In the genomic region with DNA sequence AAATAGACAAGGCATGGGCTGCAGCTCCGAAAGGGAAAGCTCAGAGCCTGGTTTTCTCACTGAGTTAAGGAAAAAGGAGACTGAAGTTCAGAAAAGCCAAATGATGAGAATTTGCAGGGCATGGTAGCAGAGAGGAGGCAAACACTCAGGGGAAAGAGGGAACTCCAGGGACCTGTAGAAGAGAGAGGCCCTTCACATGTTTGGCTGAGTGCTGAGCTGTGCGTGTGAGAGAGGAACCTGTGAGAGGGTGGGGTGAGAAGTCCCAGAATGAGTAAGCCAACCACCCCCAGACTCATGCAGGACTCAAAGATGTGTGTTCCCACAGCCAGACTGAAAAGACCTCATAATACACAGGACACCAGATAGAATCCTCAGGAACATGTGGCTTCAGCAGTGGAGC, we compare ENCODE assay signal across 1 cellular context.
TF ChIP-seq lines count a peak whose summit lies in the region.

No MANE protein-coding gene starts in this region.

TF ChIP-seq in GM12878, 131 proteins besides CTCF, POLR2A, EP300 and RAD21 (continued from another document and continues in another):
- TF ChIP-seq, protein P1, sequence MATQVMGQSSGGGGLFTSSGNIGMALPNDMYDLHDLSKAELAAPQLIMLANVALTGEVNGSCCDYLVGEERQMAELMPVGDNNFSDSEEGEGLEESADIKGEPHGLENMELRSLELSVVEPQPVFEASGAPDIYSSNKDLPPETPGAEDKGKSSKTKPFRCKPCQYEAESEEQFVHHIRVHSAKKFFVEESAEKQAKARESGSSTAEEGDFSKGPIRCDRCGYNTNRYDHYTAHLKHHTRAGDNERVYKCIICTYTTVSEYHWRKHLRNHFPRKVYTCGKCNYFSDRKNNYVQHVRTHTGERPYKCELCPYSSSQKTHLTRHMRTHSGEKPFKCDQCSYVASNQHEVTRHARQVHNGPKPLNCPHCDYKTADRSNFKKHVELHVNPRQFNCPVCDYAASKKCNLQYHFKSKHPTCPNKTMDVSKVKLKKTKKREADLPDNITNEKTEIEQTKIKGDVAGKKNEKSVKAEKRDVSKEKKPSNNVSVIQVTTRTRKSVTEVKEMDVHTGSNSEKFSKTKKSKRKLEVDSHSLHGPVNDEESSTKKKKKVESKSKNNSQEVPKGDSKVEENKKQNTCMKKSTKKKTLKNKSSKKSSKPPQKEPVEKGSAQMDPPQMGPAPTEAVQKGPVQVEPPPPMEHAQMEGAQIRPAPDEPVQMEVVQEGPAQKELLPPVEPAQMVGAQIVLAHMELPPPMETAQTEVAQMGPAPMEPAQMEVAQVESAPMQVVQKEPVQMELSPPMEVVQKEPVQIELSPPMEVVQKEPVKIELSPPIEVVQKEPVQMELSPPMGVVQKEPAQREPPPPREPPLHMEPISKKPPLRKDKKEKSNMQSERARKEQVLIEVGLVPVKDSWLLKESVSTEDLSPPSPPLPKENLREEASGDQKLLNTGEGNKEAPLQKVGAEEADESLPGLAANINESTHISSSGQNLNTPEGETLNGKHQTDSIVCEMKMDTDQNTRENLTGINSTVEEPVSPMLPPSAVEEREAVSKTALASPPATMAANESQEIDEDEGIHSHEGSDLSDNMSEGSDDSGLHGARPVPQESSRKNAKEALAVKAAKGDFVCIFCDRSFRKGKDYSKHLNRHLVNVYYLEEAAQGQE (IDR thresholded peaks at IDR 0.05; ENCODE audit: low read depth, low read length): no peak
- TF ChIP-seq SMARCA5 (IDR thresholded peaks at IDR 0.05) (no peak), ASH2L (IDR thresholded peaks at IDR 0.05; ENCODE audit: borderline replicate concordance, low read depth) (no peak), DPF2 (IDR thresholded peaks at IDR 0.05) (peak; percentile 58; the same call in 1 of the 2 replicates), CBX5 (IDR thresholded peaks at IDR 0.05; ENCODE audit: low read depth) (0 out of 2 replicates have a peak, but pooled peaks have one; percentile 24), POU2F2 (IDR thresholded peaks at IDR 0.05; ENCODE audit: borderline replicate concordance, low read depth, low read length) (0 out of 3 replicates have a peak, but pooled peaks have one; percentile 13), ETV6 (conservative IDR thresholded peaks at IDR 0.05 in 1 of 2, IDR thresholded peaks at IDR 0.05 in 1 of 2; ENCODE audit: borderline replicate concordance in 1 of 2, low read depth in 1 of 2) (no peak), TARDBP (IDR thresholded peaks at IDR 0.05; ENCODE audit: borderline replicate concordance) (no peak), NFIC (IDR thresholded peaks at IDR 0.05; ENCODE audit: low read depth, low read length) (peak; percentile 64), EGR1 (IDR thresholded peaks at IDR 0.05; ENCODE audit: borderline replicate concordance in 1 of 2, low read depth in 2 of 2, low read length in 2 of 2) (peak in 1 of 2 experiments; percentile 62; a peak in 1 of 3 replicates), BMI1 (IDR thresholded peaks at IDR 0.05; ENCODE audit: borderline replicate concordance) (no peak), KLF5 (IDR thresholded peaks at IDR 0.05; ENCODE audit: partially characterized antibody) (no peak), CBFB (IDR thresholded peaks at IDR 0.05; ENCODE audit: low read depth) (no peak), MYB (IDR thresholded peaks at IDR 0.05; ENCODE audit: borderline replicate concordance, low read depth, low read length) (0 out of 2 replicates have a peak, but pooled peaks have one; percentile 30), RB1 (IDR thresholded peaks at IDR 0.05; ENCODE audit: borderline replicate concordance) (peak; percentile 91; the same call in 1 of the 2 replicates), GABPA (IDR thresholded peaks at IDR 0.05; ENCODE audit: low read depth) (no peak), HCFC1 (IDR thresholded peaks at IDR 0.05; ENCODE audit: low read length) (no peak), TCF3 (IDR thresholded peaks at IDR 0.05; ENCODE audit: borderline replicate concordance, insufficient read depth, low read depth, low read length) (no peak), ATF7 (IDR thresholded peaks at IDR 0.05; ENCODE audit: low read depth) (peak; percentile 66), STAT1 (conservative IDR thresholded peaks at IDR 0.05) (no peak), SMAD1 (IDR thresholded peaks at IDR 0.05; ENCODE audit: low read depth, partially characterized antibody) (peak; percentile 92), CREB1 (IDR thresholded peaks at IDR 0.05; ENCODE audit: low read depth) (no peak), BHLHE40 (IDR thresholded peaks at IDR 0.05; ENCODE audit: borderline replicate concordance in 1 of 2, low read depth in 2 of 2, low read length in 1 of 2) (peak in 1 of 2 experiments; percentile 30; a peak in 1 of 4 replicates), MTA3 (IDR thresholded peaks at IDR 0.05; ENCODE audit: borderline replicate concordance, low read length) (no peak), MEF2A (IDR thresholded peaks at IDR 0.05; ENCODE audit: insufficient read depth, low read depth, low read length) (0 out of 2 replicates have a peak, but pooled peaks have one; percentile 13), NRF1 (conservative IDR thresholded peaks at IDR 0.05; ENCODE audit: low read depth, low read length) (no peak), RBBP5 (conservative IDR thresholded peaks at IDR 0.05) (no peak), RELA (IDR thresholded peaks at IDR 0.05; ENCODE audit: borderline replicate concordance, partially characterized antibody) (no peak), LARP7 (IDR thresholded peaks at IDR 0.05) (no peak), SUPT20H (IDR thresholded peaks at IDR 0.05; ENCODE audit: borderline replicate concordance, control insufficient read depth, low read depth, low read length) (no peak), ZZZ3 (IDR thresholded peaks at IDR 0.05; ENCODE audit: control insufficient read depth, insufficient read length, low read depth) (no peak), CHD2 (IDR thresholded peaks at IDR 0.05; ENCODE audit: borderline replicate concordance, low read depth, low read length) (no peak), HDGF (IDR thresholded peaks at IDR 0.05) (peak; percentile 64), SUZ12 (IDR thresholded peaks at IDR 0.05; ENCODE audit: unreplicated experiment) (no peak), PAX5 (IDR thresholded peaks at IDR 0.05; ENCODE audit: borderline replicate concordance, low read depth, low read length) (peak; percentile 60; the same call in 1 of the 2 replicates), ZSCAN29 (IDR thresholded peaks at IDR 0.05) (no peak), SREBF1 (IDR thresholded peaks at IDR 0.05; ENCODE audit: low read length) (no peak), IRF4 (IDR thresholded peaks at IDR 0.05; ENCODE audit: low read depth, low read length) (peak; percentile 93), TCF12 (IDR thresholded peaks at IDR 0.05; ENCODE audit: low read depth, low read length) (peak; percentile 89), CBX3 (IDR thresholded peaks at IDR 0.05; ENCODE audit: borderline replicate concordance, low read depth) (no peak), HDAC2 (IDR thresholded peaks at IDR 0.05) (no peak), MYC (IDR thresholded peaks at IDR 0.05; ENCODE audit: insufficient read depth, insufficient read length, insufficient replicate concordance, low read length, severe bottlenecking) (no peak)
- TF ChIP-seq, protein P2, sequence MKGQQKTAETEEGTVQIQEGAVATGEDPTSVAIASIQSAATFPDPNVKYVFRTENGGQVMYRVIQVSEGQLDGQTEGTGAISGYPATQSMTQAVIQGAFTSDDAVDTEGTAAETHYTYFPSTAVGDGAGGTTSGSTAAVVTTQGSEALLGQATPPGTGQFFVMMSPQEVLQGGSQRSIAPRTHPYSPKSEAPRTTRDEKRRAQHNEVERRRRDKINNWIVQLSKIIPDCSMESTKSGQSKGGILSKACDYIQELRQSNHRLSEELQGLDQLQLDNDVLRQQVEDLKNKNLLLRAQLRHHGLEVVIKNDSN (IDR thresholded peaks at IDR 0.05; ENCODE audit: borderline replicate concordance, extremely low read length, insufficient read depth, low read depth, low read length): no peak
- TF ChIP-seq, protein P3, sequence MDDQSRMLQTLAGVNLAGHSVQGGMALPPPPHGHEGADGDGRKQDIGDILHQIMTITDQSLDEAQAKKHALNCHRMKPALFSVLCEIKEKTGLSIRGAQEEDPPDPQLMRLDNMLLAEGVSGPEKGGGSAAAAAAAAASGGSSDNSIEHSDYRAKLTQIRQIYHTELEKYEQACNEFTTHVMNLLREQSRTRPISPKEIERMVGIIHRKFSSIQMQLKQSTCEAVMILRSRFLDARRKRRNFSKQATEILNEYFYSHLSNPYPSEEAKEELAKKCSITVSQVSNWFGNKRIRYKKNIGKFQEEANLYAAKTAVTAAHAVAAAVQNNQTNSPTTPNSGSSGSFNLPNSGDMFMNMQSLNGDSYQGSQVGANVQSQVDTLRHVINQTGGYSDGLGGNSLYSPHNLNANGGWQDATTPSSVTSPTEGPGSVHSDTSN (IDR thresholded peaks at IDR 0.05; ENCODE audit: insufficient replicate concordance, low read depth, low read length): no peak
- TF ChIP-seq, protein P4, sequence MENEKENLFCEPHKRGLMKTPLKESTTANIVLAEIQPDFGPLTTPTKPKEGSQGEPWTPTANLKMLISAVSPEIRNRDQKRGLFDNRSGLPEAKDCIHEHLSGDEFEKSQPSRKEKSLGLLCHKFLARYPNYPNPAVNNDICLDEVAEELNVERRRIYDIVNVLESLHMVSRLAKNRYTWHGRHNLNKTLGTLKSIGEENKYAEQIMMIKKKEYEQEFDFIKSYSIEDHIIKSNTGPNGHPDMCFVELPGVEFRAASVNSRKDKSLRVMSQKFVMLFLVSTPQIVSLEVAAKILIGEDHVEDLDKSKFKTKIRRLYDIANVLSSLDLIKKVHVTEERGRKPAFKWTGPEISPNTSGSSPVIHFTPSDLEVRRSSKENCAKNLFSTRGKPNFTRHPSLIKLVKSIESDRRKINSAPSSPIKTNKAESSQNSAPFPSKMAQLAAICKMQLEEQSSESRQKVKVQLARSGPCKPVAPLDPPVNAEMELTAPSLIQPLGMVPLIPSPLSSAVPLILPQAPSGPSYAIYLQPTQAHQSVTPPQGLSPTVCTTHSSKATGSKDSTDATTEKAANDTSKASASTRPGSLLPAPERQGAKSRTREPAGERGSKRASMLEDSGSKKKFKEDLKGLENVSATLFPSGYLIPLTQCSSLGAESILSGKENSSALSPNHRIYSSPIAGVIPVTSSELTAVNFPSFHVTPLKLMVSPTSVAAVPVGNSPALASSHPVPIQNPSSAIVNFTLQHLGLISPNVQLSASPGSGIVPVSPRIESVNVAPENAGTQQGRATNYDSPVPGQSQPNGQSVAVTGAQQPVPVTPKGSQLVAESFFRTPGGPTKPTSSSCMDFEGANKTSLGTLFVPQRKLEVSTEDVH (IDR thresholded peaks at IDR 0.05; ENCODE audit: low read depth, partially characterized antibody): no peak
- TF ChIP-seq, protein P5, sequence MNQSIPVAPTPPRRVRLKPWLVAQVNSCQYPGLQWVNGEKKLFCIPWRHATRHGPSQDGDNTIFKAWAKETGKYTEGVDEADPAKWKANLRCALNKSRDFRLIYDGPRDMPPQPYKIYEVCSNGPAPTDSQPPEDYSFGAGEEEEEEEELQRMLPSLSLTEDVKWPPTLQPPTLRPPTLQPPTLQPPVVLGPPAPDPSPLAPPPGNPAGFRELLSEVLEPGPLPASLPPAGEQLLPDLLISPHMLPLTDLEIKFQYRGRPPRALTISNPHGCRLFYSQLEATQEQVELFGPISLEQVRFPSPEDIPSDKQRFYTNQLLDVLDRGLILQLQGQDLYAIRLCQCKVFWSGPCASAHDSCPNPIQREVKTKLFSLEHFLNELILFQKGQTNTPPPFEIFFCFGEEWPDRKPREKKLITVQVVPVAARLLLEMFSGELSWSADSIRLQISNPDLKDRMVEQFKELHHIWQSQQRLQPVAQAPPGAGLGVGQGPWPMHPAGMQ (IDR thresholded peaks at IDR 0.05; ENCODE audit: borderline replicate concordance): no peak
- TF ChIP-seq, protein P6, sequence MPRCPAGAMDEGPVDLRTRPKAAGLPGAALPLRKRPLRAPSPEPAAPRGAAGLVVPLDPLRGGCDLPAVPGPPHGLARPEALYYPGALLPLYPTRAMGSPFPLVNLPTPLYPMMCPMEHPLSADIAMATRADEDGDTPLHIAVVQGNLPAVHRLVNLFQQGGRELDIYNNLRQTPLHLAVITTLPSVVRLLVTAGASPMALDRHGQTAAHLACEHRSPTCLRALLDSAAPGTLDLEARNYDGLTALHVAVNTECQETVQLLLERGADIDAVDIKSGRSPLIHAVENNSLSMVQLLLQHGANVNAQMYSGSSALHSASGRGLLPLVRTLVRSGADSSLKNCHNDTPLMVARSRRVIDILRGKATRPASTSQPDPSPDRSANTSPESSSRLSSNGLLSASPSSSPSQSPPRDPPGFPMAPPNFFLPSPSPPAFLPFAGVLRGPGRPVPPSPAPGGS (IDR thresholded peaks at IDR 0.05; ENCODE audit: borderline replicate concordance, insufficient read depth, low read depth, low read length, poor library complexity, severe bottlenecking): peak; percentile 98
- TF ChIP-seq, protein P7, sequence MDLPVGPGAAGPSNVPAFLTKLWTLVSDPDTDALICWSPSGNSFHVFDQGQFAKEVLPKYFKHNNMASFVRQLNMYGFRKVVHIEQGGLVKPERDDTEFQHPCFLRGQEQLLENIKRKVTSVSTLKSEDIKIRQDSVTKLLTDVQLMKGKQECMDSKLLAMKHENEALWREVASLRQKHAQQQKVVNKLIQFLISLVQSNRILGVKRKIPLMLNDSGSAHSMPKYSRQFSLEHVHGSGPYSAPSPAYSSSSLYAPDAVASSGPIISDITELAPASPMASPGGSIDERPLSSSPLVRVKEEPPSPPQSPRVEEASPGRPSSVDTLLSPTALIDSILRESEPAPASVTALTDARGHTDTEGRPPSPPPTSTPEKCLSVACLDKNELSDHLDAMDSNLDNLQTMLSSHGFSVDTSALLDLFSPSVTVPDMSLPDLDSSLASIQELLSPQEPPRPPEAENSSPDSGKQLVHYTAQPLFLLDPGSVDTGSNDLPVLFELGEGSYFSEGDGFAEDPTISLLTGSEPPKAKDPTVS (IDR thresholded peaks at IDR 0.05; ENCODE audit: low read depth, low read length): no peak
